Comparison of ENCODE assay signal across 27 cellular contexts in the genomic region with DNA sequence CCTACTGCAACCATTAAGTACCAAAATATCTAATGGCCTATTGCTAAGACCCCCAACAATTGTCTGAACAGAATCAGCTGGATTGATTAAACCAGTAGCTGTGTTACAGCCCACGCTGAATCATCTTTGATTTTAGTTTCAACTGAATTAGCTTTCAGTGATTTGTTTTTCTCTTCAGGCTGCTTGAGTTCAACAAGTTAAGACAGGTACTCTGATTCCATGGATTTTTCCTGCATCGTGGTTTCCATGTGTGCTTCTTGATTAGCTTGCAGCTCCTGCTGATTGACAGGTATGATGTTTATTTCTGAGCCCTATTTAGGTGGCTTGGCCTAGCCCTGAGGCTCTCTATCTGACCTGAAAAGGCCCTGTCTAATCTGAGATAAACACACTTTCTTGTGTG.
"Had no signal": no experiment of that assay in that cellular context is flagged by ENCODE, and none has a peak within 500 bp of the region (broad histone marks: within the 10 kb centered on the region; RNA-seq: fewer than 3 reads in every experiment).

No MANE protein-coding gene starts in this region.

- DNase-seq: cortex of kidney; effector memory CD8-positive, alpha-beta T cell; hypothalamus; immature natural killer cell; mesenchymal stem cell; mucosa of descending colon; naive B cell; pancreas; retina; right lobe of liver; small intestine; stimulated activated CD4-positive, alpha-beta T cell treated with anti-CD3 and anti-CD28 coated beads, Interleukin-12 subunit alpha, Interleukin-12 subunit beta, amount 100 ng/mL, for 4 hours; stimulated activated CD4-positive, alpha-beta T cell treated with anti-CD3 and anti-CD28 coated beads, Interleukin-1b, Interleukin-23, amount 100 ng/mL, for 48 hours; stimulated activated CD4-positive, alpha-beta T cell treated with anti-CD3 and anti-CD28 coated beads, Interleukin-4, amount 100 ng/mL, for 1 hour; stimulated activated CD8-positive, alpha-beta memory T cell treated with anti-CD3 and anti-CD28 coated beads, Interleukin-4, amount 100 ng/mL, for 48 hours; stimulated activated naive CD4-positive, alpha-beta T cell; stimulated activated naive CD8-positive, alpha-beta T cell treated with anti-CD3 and anti-CD28 coated beads, Interleukin-15, amount 100 ng/mL, for 72 hours; transverse colon; upper lobe of right lung; uterus had no signal

- H3K36me3 ChIP-seq: esophagus muscularis mucosa, neutrophil, pancreas, right lobe of liver, suprapubic skin, transverse colon, upper lobe of right lung, uterus had no signal

- H3K36me3 Mint-ChIP-seq: immature natural killer cell; mesothelial cell of epicardium; naive B cell; natural killer cell treated with Interleukin-12 subunit alpha and Interleukin-12 subunit beta and Interleukin-15 and Interleukin-18, amount 100 ng/mL, for 72 hours had no signal

- H3K9me3 Mint-ChIP-seq: effector memory CD8-positive, alpha-beta T cell; immature natural killer cell; mesothelial cell of epicardium; natural killer cell treated with Interleukin-12 subunit alpha and Interleukin-12 subunit beta and Interleukin-15 and Interleukin-18, amount 100 ng/mL, for 72 hours; neural crest cell; stimulated activated naive CD8-positive, alpha-beta T cell treated with anti-CD3 and anti-CD28 coated beads, Interleukin-15, amount 100 ng/mL, for 72 hours had no signal

- H3K27me3 ChIP-seq: neutrophil, right lobe of liver, suprapubic skin, transverse colon, upper lobe of right lung, uterus had no signal

- FAIRE-seq: pancreas, small intestine had no signal

- H3K4me3 ChIP-seq: esophagus muscularis mucosa, lung, mucosa of descending colon, pancreas, right lobe of liver, suprapubic skin, transverse colon, upper lobe of right lung, uterus had no signal

- H3K4me3 Mint-ChIP-seq: effector memory CD8-positive, alpha-beta T cell; immature natural killer cell; mesothelial cell of epicardium; naive B cell; natural killer cell treated with Interleukin-12 subunit alpha and Interleukin-12 subunit beta and Interleukin-15 and Interleukin-18, amount 100 ng/mL, for 72 hours; neural crest cell; stimulated activated naive CD8-positive, alpha-beta T cell treated with anti-CD3 and anti-CD28 coated beads, Interleukin-15, amount 100 ng/mL, for 72 hours had no signal

- H3K27ac Mint-ChIP-seq: effector memory CD8-positive, alpha-beta T cell; immature natural killer cell; mesothelial cell of epicardium; naive B cell; natural killer cell treated with Interleukin-12 subunit alpha and Interleukin-12 subunit beta and Interleukin-15 and Interleukin-18, amount 100 ng/mL, for 72 hours; stimulated activated naive CD8-positive, alpha-beta T cell treated with anti-CD3 and anti-CD28 coated beads, Interleukin-15, amount 100 ng/mL, for 72 hours had no signal

- H3K4me1 ChIP-seq: esophagus muscularis mucosa, pancreas, right lobe of liver, suprapubic skin, transverse colon, upper lobe of right lung, uterus had no signal

- H3K27me3 Mint-ChIP-seq: effector memory CD8-positive, alpha-beta T cell; naive B cell had no signal

- H3K27ac ChIP-seq: esophagus muscularis mucosa, neutrophil, pancreas, right lobe of liver, suprapubic skin, transverse colon, upper lobe of right lung, uterus had no signal

- H3K4me1 Mint-ChIP-seq: immature natural killer cell; naive B cell; stimulated activated naive CD8-positive, alpha-beta T cell treated with anti-CD3 and anti-CD28 coated beads, Interleukin-15, amount 100 ng/mL, for 72 hours had no signal

- H3K9me3 ChIP-seq: esophagus muscularis mucosa, mucosa of descending colon, neutrophil, pancreas, right lobe of liver, suprapubic skin, transverse colon, upper lobe of right lung, uterus had no signal
